Comparison of ENCODE assay signal across 29 cellular contexts in genomic region chr11:106456651-106457050, GRCh38.
A peak's percentile ranks its signal among the peaks of the same experiment; 100 is the strongest.
DNase-seq lines count a peak whose midpoint lies in the region; ATAC-seq and TF ChIP-seq lines count a peak whose summit lies in the region.
"Had no signal": no experiment of that assay in that cellular context is flagged by ENCODE, and none has a peak within 500 bp of the region (broad histone marks: within the 10 kb centered on the region; RNA-seq: fewer than 3 reads in every experiment).

No MANE protein-coding gene starts in this region.

- no peak overlapping the region for H2BK120ac ChIP-seq in mesenchymal stem cell (ENCODE audit: low read depth, low read length)

- H3K14ac ChIP-seq in mesenchymal stem cell (ENCODE audit: low read length in 2 of 2): no peak overlapping the region

- H3K36me3 ChIP-seq in brain microvascular endothelial cell (replicated peaks): no peaks in the 10 kb centered on the region
- H3K36me3 ChIP-seq in mesenchymal stem cell (ENCODE audit: control insufficient read depth in 1 of 2, insufficient read depth in 2 of 2, low read depth in 1 of 2, low read length in 2 of 2): no peaks in the 10 kb centered on the region
- H3K36me3 ChIP-seq: cardiac muscle cell, left ventricle myocardium inferior, stomach, transverse colon had no signal

- H3K4me1 ChIP-seq in mesenchymal stem cell (ENCODE audit: control insufficient read depth, insufficient read depth, low read depth, low read length): no peaks in the 10 kb centered on the region
- H3K4me1 ChIP-seq: left ventricle myocardium inferior, transverse colon had no signal

- H3K23ac ChIP-seq in mesenchymal stem cell (ENCODE audit: low read length in 2 of 2): no peak overlapping the region

- no peak overlapping the region for H2AK5ac ChIP-seq in mesenchymal stem cell (ENCODE audit: low read length, severe bottlenecking)

- 90% methylated on average over 4 of the region's 4 CpGs for WGBS in mesenchymal stem cell

- intact Hi-C loops in Right ventricle myocardium inferior (cut with DNase I): no loop called here

- H3K27ac ChIP-seq in brain microvascular endothelial cell: peak overlapping the region; percentile 73
- no peak overlapping the region for H3K27ac ChIP-seq in mesenchymal stem cell (ENCODE audit: low read length, poor library complexity, severe bottlenecking)
- H3K27ac ChIP-seq: cardiac muscle cell, coronary artery, left ventricle myocardium inferior, stomach, transverse colon had no signal

- H4K8ac ChIP-seq in mesenchymal stem cell (ENCODE audit: low read length): peak overlapping the region; percentile 60

- H2AFZ ChIP-seq in mesenchymal stem cell (ENCODE audit: low read depth, low read length): no peak overlapping the region

- H3K9ac ChIP-seq in mesenchymal stem cell (ENCODE audit: low read length): no peak overlapping the region
- H3K9ac ChIP-seq: SK-N-SH had no signal

- H4K91ac ChIP-seq in mesenchymal stem cell (ENCODE audit: low read length): no peak overlapping the region

- ATAC-seq in Right ventricle myocardium inferior (no peak), HG03139 (IDR thresholded peaks at IDR 0.05; ENCODE audit: unreplicated experiment) (no peak), HG03378 (IDR thresholded peaks at IDR 0.05; ENCODE audit: unreplicated experiment) (no peak)
- ATAC-seq: effector memory CD8-positive, alpha-beta T cell had no signal

- no peak overlapping the region for H2BK12ac ChIP-seq in mesenchymal stem cell (ENCODE audit: low read length in 2 of 2)

- H3K9me3 ChIP-seq in mesenchymal stem cell (ENCODE audit: control insufficient read depth, low read length): peaks cover 6% of the 10 kb centered on the region

- no peak overlapping the region for H2BK5ac ChIP-seq in mesenchymal stem cell (ENCODE audit: low read depth, low read length, poor library complexity, severe bottlenecking)

- no peak overlapping the region for H3K4me2 ChIP-seq in mesenchymal stem cell (ENCODE audit: low read length, poor library complexity, severe bottlenecking)
- H3K4me2 ChIP-seq: SK-N-SH, smooth muscle cell had no signal

- H3K4ac ChIP-seq in mesenchymal stem cell (ENCODE audit: low read depth in 1 of 2, low read length in 2 of 2): no peak overlapping the region

- no peaks in the 10 kb centered on the region for H3K27me3 ChIP-seq in brain microvascular endothelial cell (replicated peaks)
- H3K27me3 ChIP-seq in mesenchymal stem cell (ENCODE audit: control insufficient read depth in 1 of 2, insufficient read depth in 1 of 2, low read length in 2 of 2): no peaks in the 10 kb centered on the region
- H3K27me3 ChIP-seq: cardiac muscle cell, stomach, transverse colon had no signal

- no peaks in the 10 kb centered on the region for H3K79me1 ChIP-seq in mesenchymal stem cell (replicated peaks; ENCODE audit: low read length, poor library complexity, severe bottlenecking)

- H3K18ac ChIP-seq in mesenchymal stem cell (ENCODE audit: low read depth in 1 of 2, low read length in 2 of 2): peak overlapping the region in 1 of 2 experiments; percentile 48

- no peak for TF ChIP-seq CTCF in brain microvascular endothelial cell (IDR thresholded peaks at IDR 0.05; ENCODE audit: low read depth, low read length, missing control alignments)

- DNase-seq in DMS53 (lab: John Stamatoyannopoulos, UW): peak; percentile 77
- DNase-seq in M059J (ENCODE audit: low read depth): peak; percentile 42
- peak; percentile 51 for DNase-seq in brain microvascular endothelial cell
- DNase-seq in mesenchymal stem cell: no peak
- no peak for DNase-seq in Right ventricle myocardium inferior (ENCODE audit: missing footprints)
- DNase-seq in GOT3 (lab: John Stamatoyannopoulos, UW): no peak
- DNase-seq: activated CD4-positive, alpha-beta memory T cell treated with anti-CD3 and anti-CD28 coated beads for 36 hours; activated CD4-positive, CD25-positive, alpha-beta regulatory T cell treated with anti-CD3 and anti-CD28 coated beads, Interleukin-2, amount 50 U/mL, for 72 hours; activated CD8-positive, alpha-beta memory T cell treated with anti-CD3 and anti-CD28 coated beads, Interleukin-2, amount 50 U/mL, for 48 hours; activated naive CD4-positive, alpha-beta T cell treated with anti-CD3 and anti-CD28 coated beads, Interleukin-2, amount 10 ng/mL, durations not matched to agents 7 days and 5 days; amniotic stem cell; effector memory CD8-positive, alpha-beta T cell; foreskin melanocyte; HFFc6; left ventricle myocardium inferior; naive B cell; NCI-H1048; NCI-H1930; NCI-H774; SK-N-SH; stimulated activated CD4-positive, alpha-beta T cell treated with anti-CD3 and anti-CD28 coated beads, Interleukin-1b, Interleukin-23, amount 100 ng/mL, for 48 hours; stimulated activated CD8-positive, alpha-beta memory T cell treated with anti-CD3 and anti-CD28 coated beads, Interleukin-4, amount 100 ng/mL, for 48 hours; stomach; transverse colon had no signal

- H2BK15ac ChIP-seq in mesenchymal stem cell (ENCODE audit: low read depth, poor library complexity, severe bottlenecking): no peak overlapping the region

- no peak overlapping the region for H3K4me3 ChIP-seq in brain microvascular endothelial cell (ENCODE audit: low read depth, low read length)
- no peak overlapping the region for H3K4me3 ChIP-seq in mesenchymal stem cell (ENCODE audit: insufficient read depth in 1 of 2, low read depth in 1 of 2, low read length in 2 of 2)
- H3K4me3 ChIP-seq: cardiac muscle cell, coronary artery, left ventricle myocardium inferior, smooth muscle cell, stomach, transverse colon had no signal

- in situ Hi-C loops in brain microvascular endothelial cell (cut with HindIII; ENCODE audit: low pct_ligation_motif_present, low sequenced_read_pairs): no loop called here

Comparison
In these comparisons a context has a peak if more than half of its experiments do, and no peak if none do; other contexts are left out.
1. DNase-seq: peak in DMS53 (single experiment), M059J (single experiment) and brain microvascular endothelial cell (single experiment); none in mesenchymal stem cell (single experiment), Right ventricle myocardium inferior (single experiment) and GOT3 (single experiment).